In genomic region chr1:175906370-175906769, GRCh38 we compare ENCODE assay signal across 16 cellular contexts.
"Had no signal": no experiment of that assay in that cellular context is flagged by ENCODE, and none has a peak within 500 bp of the region (broad histone marks: within the 10 kb centered on the region; RNA-seq: fewer than 3 reads in every experiment).

No MANE protein-coding gene starts in this region.

- H3K27ac Mint-ChIP-seq: naive thymus-derived CD4-positive, alpha-beta T cell; nephron progenitor cell had no signal

- H3K4me1 Mint-ChIP-seq: naive thymus-derived CD4-positive, alpha-beta T cell had no signal

- H3K27me3 ChIP-seq: heart left ventricle, neutrophil, right atrium auricular region, uterus had no signal

- DNase-seq: effector CD4-positive, alpha-beta T cell; heart left ventricle; hippocampal formation; left colon; naive thymus-derived CD4-positive, alpha-beta T cell; nephron progenitor cell; small intestine; stimulated activated CD4-positive, alpha-beta T cell treated with anti-CD3 and anti-CD28 coated beads, Interleukin-12 subunit alpha, Interleukin-12 subunit beta, amount 100 ng/mL, for 4 hours; stimulated activated naive CD4-positive, alpha-beta T cell; trophoblast cell; uterus had no signal

- ATAC-seq: esophagus mucosa; heart left ventricle; left colon; naive thymus-derived CD4-positive, alpha-beta T cell had no signal

- H3K4me3 ChIP-seq: coronary artery, heart left ventricle, right atrium auricular region, uterus had no signal

- H3K36me3 ChIP-seq: heart left ventricle, neutrophil, right atrium auricular region, uterus had no signal

- H3K4me3 Mint-ChIP-seq: naive thymus-derived CD4-positive, alpha-beta T cell; nephron progenitor cell had no signal

- H3K27me3 Mint-ChIP-seq: naive thymus-derived CD4-positive, alpha-beta T cell had no signal

- FAIRE-seq: frontal cortex, small intestine had no signal

- H3K27ac ChIP-seq: coronary artery, heart left ventricle, neutrophil, right atrium auricular region, uterus had no signal

- H3K4me1 ChIP-seq: heart left ventricle, right atrium auricular region, uterus had no signal
